Comparison of ENCODE assay signal across 19 cellular contexts in the genomic region with DNA sequence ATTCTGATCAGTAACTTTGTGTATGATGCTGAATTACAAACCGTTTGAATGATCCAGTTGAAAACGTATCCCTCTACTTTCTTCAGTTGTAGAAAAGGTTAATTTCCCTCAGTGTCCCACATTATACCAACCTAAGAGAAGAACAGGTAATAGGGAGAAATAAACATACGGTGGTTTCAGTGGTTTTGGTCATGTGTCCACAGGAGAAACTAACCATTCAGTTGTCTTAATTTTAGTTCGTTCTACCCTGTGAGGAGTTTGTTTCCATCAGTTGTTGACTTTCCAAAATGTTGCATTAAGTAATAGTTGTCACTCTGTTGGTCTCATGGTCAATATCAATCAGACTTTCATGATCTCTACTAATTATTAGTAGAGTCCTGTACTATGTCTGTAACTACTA.
"Had no signal": no experiment of that assay in that cellular context is flagged by ENCODE, and none has a peak within 500 bp of the region (broad histone marks: within the 10 kb centered on the region; RNA-seq: fewer than 3 reads in every experiment).

No MANE protein-coding gene starts in this region.

- H3K27me3 ChIP-seq: brain microvascular endothelial cell, neural progenitor cell, ovary, right lobe of liver, stomach, testis, upper lobe of right lung had no signal

- H2AFZ ChIP-seq: neural progenitor cell had no signal

- H3K27me3 Mint-ChIP-seq: activated CD8-positive, alpha-beta memory T cell treated with anti-CD3 and anti-CD28 coated beads, Interleukin-2, amount 10 ng/mL, durations not matched to agents 7 days and 5 days; activated naive CD8-positive, alpha-beta T cell had no signal

- H3K9me3 ChIP-seq: lower lobe of right lung, ovary, right lobe of liver, stomach, testis, upper lobe of right lung had no signal

- H3K36me3 ChIP-seq: neural progenitor cell, ovary had no signal

- H3K9me3 Mint-ChIP-seq: activated T-cell treated with anti-CD3 and anti-CD28 coated beads, Interleukin-2, amount 50 U/mL, for 4 hours; neural progenitor cell; T-helper 2 cell treated with Interferon-gamma antibody and Interleukin-4, amounts not matched to agents 5 μg/mL and 100 μg/mL, for 36 hours had no signal

- DNase-seq: activated CD8-positive, alpha-beta memory T cell treated with anti-CD3 and anti-CD28 coated beads, Interleukin-2, amount 10 ng/mL, durations not matched to agents 7 days and 5 days; activated gamma-delta T cell; activated T-cell treated with anti-CD3 and anti-CD28 coated beads, Interleukin-2, amount 50 U/mL, for 4 hours; anterior cingulate cortex; brain microvascular endothelial cell; effector CD8-positive, alpha-beta T cell; foreskin fibroblast; head of caudate nucleus; left cardiac atrium; lower lobe of right lung; ovary; right lobe of liver; stomach; SW 1271; testis; upper lobe of right lung had no signal

- H3K4me2 ChIP-seq: neural progenitor cell had no signal

- H3K27ac ChIP-seq: brain microvascular endothelial cell, lower lobe of right lung, neural progenitor cell, ovary, right lobe of liver, testis, upper lobe of right lung had no signal

- ATAC-seq: activated CD8-positive, alpha-beta memory T cell treated with anti-CD3 and anti-CD28 coated beads, Interleukin-2, amount 10 ng/mL, durations not matched to agents 7 days and 5 days; activated T-cell treated with anti-CD3 and anti-CD28 coated beads, Interleukin-2, amount 50 U/mL, for 4 hours; left cardiac atrium; lower lobe of right lung; right lobe of liver; upper lobe of right lung had no signal

- H3K4me3 ChIP-seq: lower lobe of right lung, neural progenitor cell, ovary, right lobe of liver, stomach, testis, upper lobe of right lung had no signal

- H3K9ac ChIP-seq: neural progenitor cell had no signal

- H3K27ac Mint-ChIP-seq: activated CD8-positive, alpha-beta memory T cell treated with anti-CD3 and anti-CD28 coated beads, Interleukin-2, amount 10 ng/mL, durations not matched to agents 7 days and 5 days; activated naive CD8-positive, alpha-beta T cell; neural progenitor cell; T-helper 2 cell treated with Interferon-gamma antibody and Interleukin-4, amounts not matched to agents 5 μg/mL and 100 μg/mL, for 36 hours had no signal

- H3K4me1 ChIP-seq: neural progenitor cell had no signal

- H3K4me3 Mint-ChIP-seq: activated CD8-positive, alpha-beta memory T cell treated with anti-CD3 and anti-CD28 coated beads, Interleukin-2, amount 10 ng/mL, durations not matched to agents 7 days and 5 days; activated naive CD8-positive, alpha-beta T cell; activated T-cell treated with anti-CD3 and anti-CD28 coated beads, Interleukin-2, amount 50 U/mL, for 4 hours; neural progenitor cell; T-helper 2 cell treated with Interferon-gamma antibody and Interleukin-4, amounts not matched to agents 5 μg/mL and 100 μg/mL, for 36 hours had no signal
